20 cellular contexts compared by ENCODE assay signal in the genomic region with DNA sequence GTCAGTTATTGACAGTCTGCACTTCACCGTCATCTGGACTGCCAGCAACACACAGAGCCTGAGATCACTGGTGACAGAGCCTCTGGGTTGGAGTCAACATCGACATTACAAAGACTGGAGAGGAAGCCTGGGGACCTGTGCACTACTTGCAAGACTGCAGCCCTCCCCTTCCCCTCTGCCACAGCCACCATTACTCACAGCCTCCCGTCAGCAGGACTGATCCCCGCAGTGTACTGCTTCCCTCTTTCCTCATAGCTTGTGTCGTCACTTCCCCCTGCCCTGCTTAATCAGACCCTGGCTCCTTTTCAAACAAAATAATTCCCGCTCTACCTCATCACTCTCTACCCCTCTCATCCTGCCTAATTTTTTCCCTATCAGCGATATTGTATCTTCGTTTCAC.
DNase-seq lines count a peak whose midpoint lies in the region; ATAC-seq and TF ChIP-seq lines count a peak whose summit lies in the region.
"Had no signal": no experiment of that assay in that cellular context is flagged by ENCODE, and none has a peak within 500 bp of the region (broad histone marks: within the 10 kb centered on the region; RNA-seq: fewer than 3 reads in every experiment).

No MANE protein-coding gene starts in this region.

- peak; percentile 88 to 91 for DNase-seq in AML-193 (lab: John Stamatoyannopoulos, UW)
- peak; percentile 29 for DNase-seq in HT1080 (ENCODE audit: low read depth)
- DNase-seq in RKO (ENCODE audit: low spot score): peak; percentile 24
- peak; percentile 18 to 37 for DNase-seq in fibroblast of lung (ENCODE audit: low read depth in 2 of 2)
- no peak for DNase-seq in NCI-H510A (lab: John Stamatoyannopoulos, UW)
- DNase-seq in NCI-H82 treated with DMSO at 0.1 percent for 48 hours (lab: John Stamatoyannopoulos, UW; ENCODE audit: unreplicated experiment): no peak
- DNase-seq in RPMI8226: no peak
- DNase-seq: activated CD8-positive, alpha-beta memory T cell treated with anti-CD3 and anti-CD28 coated beads, Interleukin-2, amount 50 U/mL, for 4 hours; activated naive CD4-positive, alpha-beta T cell treated with Interleukin-2 at 50 U/mL for 16 hours; GDM1; H7; heart right ventricle; islet precursor cell; MG63; NCI-H2081; NCI-H526 treated with DMSO at 0.1 percent for 48 hours; substantia nigra; T-helper 1 cell had no signal

- no peaks in the 10 kb centered on the region for H4K20me1 ChIP-seq in fibroblast of lung (ENCODE audit: control insufficient read depth, extremely low read depth, insufficient read depth, low read length)

- no peaks in the 10 kb centered on the region for H3K9me3 ChIP-seq in fibroblast of lung (ENCODE audit: control insufficient read depth, insufficient read depth, low read depth, low read length)
- H3K9me3 ChIP-seq: esophagus muscularis mucosa, heart right ventricle, MG63 had no signal

- H2AFZ ChIP-seq in fibroblast of lung (ENCODE audit: low read length): no peak overlapping the region

- no peak overlapping the region for H3K4me2 ChIP-seq in fibroblast of lung (ENCODE audit: extremely low read depth, insufficient read depth, low read length)

- no peaks in the 10 kb centered on the region for H3K4me1 ChIP-seq in fibroblast of lung (ENCODE audit: control insufficient read depth, extremely low read depth, insufficient read depth, low read length)
- H3K4me1 ChIP-seq: esophagus muscularis mucosa, heart right ventricle had no signal

- H3K79me2 ChIP-seq in fibroblast of lung (ENCODE audit: control insufficient read depth, insufficient read depth, low read length): no peaks in the 10 kb centered on the region

- no peaks in the 10 kb centered on the region for H3K36me3 ChIP-seq in fibroblast of lung (ENCODE audit: control insufficient read depth, insufficient read depth, low read length)
- H3K36me3 ChIP-seq: heart right ventricle, MG63 had no signal

- TF ChIP-seq CTCF in fibroblast of lung (conservative IDR thresholded peaks at IDR 0.05 in 1 of 2, IDR thresholded peaks at IDR 0.05 in 1 of 2; ENCODE audit: low read depth in 1 of 2, low read length in 2 of 2): no peak

- H3K27me3 ChIP-seq in fibroblast of lung (ENCODE audit: control insufficient read depth, insufficient read depth, low read length): no peaks in the 10 kb centered on the region
- H3K27me3 ChIP-seq: esophagus muscularis mucosa, MG63 had no signal

- H3K4me3 ChIP-seq in fibroblast of lung (replicated peaks in 1 of 4; ENCODE audit: control extremely low read depth in 1 of 4, insufficient read depth in 1 of 4, low read depth in 3 of 4, low read length in 4 of 4): no peak overlapping the region
- H3K4me3 ChIP-seq: esophagus muscularis mucosa, heart right ventricle, MG63 had no signal

- H3K9ac ChIP-seq in fibroblast of lung (ENCODE audit: insufficient read depth, low read length): no peak overlapping the region

- no peak for ATAC-seq in GM19351 (IDR thresholded peaks at IDR 0.05; ENCODE audit: unreplicated experiment)
- ATAC-seq: heart right ventricle had no signal

- H3K27ac ChIP-seq in fibroblast of lung (ENCODE audit: insufficient read depth, low read length): no peak overlapping the region
- H3K27ac ChIP-seq: esophagus muscularis mucosa, heart right ventricle had no signal

Comparison
In these comparisons a context has a peak if more than half of its experiments do, and no peak if none do; other contexts are left out.
1. DNase-seq: peak in AML-193 (2 of 2), HT1080 (single experiment), RKO (single experiment) and fibroblast of lung (2 of 2); none in NCI-H510A (single experiment), NCI-H82 treated with DMSO at 0.1 percent for 48 hours (single experiment) and RPMI8226 (single experiment).